Comparison of ENCODE assay signal across 1 cellular context in genomic region chr2:64482243-64482642, GRCh38.
TF ChIP-seq lines count a peak whose summit lies in the region.

No MANE protein-coding gene starts in this region.

TF ChIP-seq in IMR-90, 13 proteins besides CTCF, POLR2A, EP300 and RAD21:
- TF ChIP-seq MAFK (IDR thresholded peaks at IDR 0.05; ENCODE audit: low read depth, low read length) (peak; percentile 66), CEBPB (IDR thresholded peaks at IDR 0.05; ENCODE audit: low read depth, low read length) (no peak)
